In the genomic region with DNA sequence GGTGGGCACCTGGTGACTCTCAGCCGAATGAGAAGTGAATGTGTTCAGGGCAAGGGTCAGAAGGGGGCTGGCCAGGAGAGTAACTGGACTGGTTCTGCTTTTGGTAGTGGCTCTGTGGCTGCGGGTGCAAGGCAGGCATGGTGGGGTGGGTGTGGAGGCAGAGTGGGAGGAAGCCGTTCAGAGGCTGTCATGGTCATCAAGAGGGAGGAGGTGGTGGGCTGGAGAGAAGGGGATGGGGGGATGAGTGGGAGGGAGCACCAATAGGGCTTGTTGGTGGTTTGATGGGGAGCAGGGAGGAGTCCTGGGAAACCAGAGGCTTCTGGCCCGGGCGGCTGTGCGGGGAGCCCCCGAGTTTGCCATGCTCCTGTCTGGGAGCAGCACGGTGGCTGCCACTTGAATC, we compare ENCODE assay signal across 43 cellular contexts. TPM values are rescaled to one million over a fixed set of nuclear protein-coding genes. Genes with fewer than 3 reads are reported as not detected.
"Had no signal": no experiment of that assay in that cellular context is flagged by ENCODE, and none has a peak within 500 bp of the region (broad histone marks: within the 10 kb centered on the region; RNA-seq: fewer than 3 reads in every experiment).

No MANE protein-coding gene starts in this region.

- ATAC-seq: activated naive CD4-positive, alpha-beta T cell treated with anti-CD3 and anti-CD28 coated beads, Interleukin-2, amount 50 U/mL, for 72 hours; activated naive CD8-positive, alpha-beta T cell treated with anti-CD3 and anti-CD28 coated beads, Interleukin-2, amount 50 U/mL, for 24 hours; activated T-cell treated with anti-CD3 and anti-CD28 coated beads, Interleukin-2, amount 50 U/mL, for 4 hours; activated T-cell treated with anti-CD3 and anti-CD28 coated beads, Interleukin-2, amount 50 U/mL, for 72 hours; activated T-helper 17 cell treated with anti-CD3 and anti-CD28 coated beads, Interleukin-2, amount 50 U/mL, for 72 hours; body of pancreas had no signal

- H3K4me1 Mint-ChIP-seq: activated naive CD4-positive, alpha-beta T cell treated with anti-CD3 and anti-CD28 coated beads, Interleukin-2, amount 10 ng/mL, durations not matched to agents 7 days and 5 days; activated naive CD4-positive, alpha-beta T cell treated with anti-CD3 and anti-CD28 coated beads, Interleukin-2, amount 50 U/mL, for 24 hours; activated naive CD8-positive, alpha-beta T cell treated with anti-CD3 and anti-CD28 coated beads for 36 hours; activated naive CD8-positive, alpha-beta T cell treated with anti-CD3 and anti-CD28 coated beads, Interleukin-2, amount 10 ng/mL, durations not matched to agents 7 days and 5 days; activated naive CD8-positive, alpha-beta T cell treated with anti-CD3 and anti-CD28 coated beads, Interleukin-2, amount 50 U/mL, for 24 hours; activated T-helper 17 cell treated with anti-CD3 and anti-CD28 coated beads, Interleukin-2, amount 50 U/mL, for 72 hours; central memory CD8-positive, alpha-beta T cell had no signal

- H3K27ac Mint-ChIP-seq: activated naive CD4-positive, alpha-beta T cell treated with anti-CD3 and anti-CD28 coated beads for 36 hours; activated naive CD4-positive, alpha-beta T cell treated with anti-CD3 and anti-CD28 coated beads, Interleukin-2, amount 10 ng/mL, durations not matched to agents 7 days and 5 days; activated naive CD4-positive, alpha-beta T cell treated with anti-CD3 and anti-CD28 coated beads, Interleukin-2, amount 50 U/mL, for 24 hours; activated naive CD4-positive, alpha-beta T cell treated with anti-CD3 and anti-CD28 coated beads, Interleukin-2, amount 50 U/mL, for 72 hours; activated naive CD8-positive, alpha-beta T cell; activated naive CD8-positive, alpha-beta T cell treated with anti-CD3 and anti-CD28 coated beads for 36 hours; activated naive CD8-positive, alpha-beta T cell treated with anti-CD3 and anti-CD28 coated beads, Interleukin-2, amount 10 ng/mL, durations not matched to agents 7 days and 5 days; activated naive CD8-positive, alpha-beta T cell treated with anti-CD3 and anti-CD28 coated beads, Interleukin-2, amount 50 U/mL, for 24 hours; activated T-cell treated with anti-CD3 and anti-CD28 coated beads, Interleukin-2, amount 50 U/mL, for 24 hours; activated T-cell treated with anti-CD3 and anti-CD28 coated beads, Interleukin-2, amount 50 U/mL, for 72 hours; activated T-helper 1 cell treated with anti-CD3 and anti-CD28 coated beads, Interleukin-12 subunit alpha, Interleukin-12 subunit beta, Interleukin-2, Interleukin-4 antibody, amounts not matched to agents 30 ng/mL and 10 ng/mL and 1 ng/mL, durations not matched to agents 14 hours and 24 hours and 36 hours; activated T-helper 17 cell treated with anti-CD3 and anti-CD28 coated beads, Interleukin-2, amount 50 U/mL, for 72 hours; activated T-helper 2 cell treated with anti-CD3 and anti-CD28 coated beads, Interferon-gamma antibody, Interleukin-2, Interleukin-4, amounts not matched to agents 10 μg/mL and 5 μg/mL and 100 μg/mL, durations not matched to agents 14 hours and 24 hours and 36 hours; brain had no signal

- H3K4me3 Mint-ChIP-seq: activated naive CD4-positive, alpha-beta T cell treated with anti-CD3 and anti-CD28 coated beads for 36 hours; activated naive CD4-positive, alpha-beta T cell treated with anti-CD3 and anti-CD28 coated beads, Interleukin-2, amount 10 ng/mL, durations not matched to agents 7 days and 5 days; activated naive CD4-positive, alpha-beta T cell treated with anti-CD3 and anti-CD28 coated beads, Interleukin-2, amount 50 U/mL, for 24 hours; activated naive CD8-positive, alpha-beta T cell; activated naive CD8-positive, alpha-beta T cell treated with anti-CD3 and anti-CD28 coated beads for 36 hours; activated naive CD8-positive, alpha-beta T cell treated with anti-CD3 and anti-CD28 coated beads, Interleukin-2, amount 10 ng/mL, durations not matched to agents 7 days and 5 days; activated naive CD8-positive, alpha-beta T cell treated with anti-CD3 and anti-CD28 coated beads, Interleukin-2, amount 50 U/mL, for 24 hours; activated T-cell treated with anti-CD3 and anti-CD28 coated beads, Interleukin-2, amount 50 U/mL, for 24 hours; activated T-cell treated with anti-CD3 and anti-CD28 coated beads, Interleukin-2, amount 50 U/mL, for 4 hours; activated T-cell treated with anti-CD3 and anti-CD28 coated beads, Interleukin-2, amount 50 U/mL, for 72 hours; activated T-helper 1 cell treated with anti-CD3 and anti-CD28 coated beads, Interleukin-12 subunit alpha, Interleukin-12 subunit beta, Interleukin-2, Interleukin-4 antibody, amounts not matched to agents 30 ng/mL and 10 ng/mL and 1 ng/mL, durations not matched to agents 14 hours and 24 hours and 36 hours; activated T-helper 17 cell treated with anti-CD3 and anti-CD28 coated beads, Interleukin-2, amount 50 U/mL, for 72 hours; brain; central memory CD8-positive, alpha-beta T cell had no signal

- H3K4me1 ChIP-seq: adrenal gland, ascending aorta, body of pancreas, breast epithelium had no signal

- H3K27ac ChIP-seq: adrenal gland, ascending aorta, body of pancreas, brain microvascular endothelial cell, breast epithelium, cardiac muscle cell had no signal

- DNase-seq: activated effector memory CD4-positive, alpha-beta T cell treated with anti-CD3 and anti-CD28 coated beads, Interleukin-2, amount 50 U/mL, for 16 hours; activated effector memory CD4-positive, alpha-beta T cell treated with Interleukin-2 at 50 U/mL for 16 hours; activated gamma-delta T cell; activated gamma-delta T cell treated with Interleukin-2 at 50 U/mL for 16 hours; activated naive CD4-positive, alpha-beta T cell; activated naive CD4-positive, alpha-beta T cell treated with anti-CD3 and anti-CD28 coated beads for 36 hours; activated naive CD4-positive, alpha-beta T cell treated with anti-CD3 and anti-CD28 coated beads, Interleukin-2, amount 10 ng/mL, durations not matched to agents 7 days and 5 days; activated naive CD4-positive, alpha-beta T cell treated with anti-CD3 and anti-CD28 coated beads, Interleukin-2, amount 50 U/mL, for 16 hours; activated naive CD4-positive, alpha-beta T cell treated with Interleukin-2 at 50 U/mL for 16 hours; activated naive CD8-positive, alpha-beta T cell treated with anti-CD3 and anti-CD28 coated beads for 36 hours; activated naive CD8-positive, alpha-beta T cell treated with anti-CD3 and anti-CD28 coated beads, Interleukin-2, amount 10 ng/mL, durations not matched to agents 7 days and 5 days; activated naive CD8-positive, alpha-beta T cell treated with anti-CD3 and anti-CD28 coated beads, Interleukin-2, amount 50 U/mL, for 24 hours; activated T-cell treated with anti-CD3 and anti-CD28 coated beads for 4 hours; activated T-cell treated with anti-CD3 and anti-CD28 coated beads, Interleukin-2, amount 50 U/mL, for 1 hour; activated T-cell treated with anti-CD3 and anti-CD28 coated beads, Interleukin-2, amount 50 U/mL, for 24 hours; activated T-cell treated with anti-CD3 and anti-CD28 coated beads, Interleukin-2, amount 50 U/mL, for 4 hours; activated T-cell treated with anti-CD3 and anti-CD28 coated beads, Interleukin-2, amount 50 U/mL, for 48 hours; activated T-cell treated with anti-CD3 and anti-CD28 coated beads, Interleukin-2, amount 50 U/mL, for 72 hours; adrenal gland; amniotic stem cell; amygdala; anterior cingulate cortex; aorta; body of pancreas; brain microvascular endothelial cell; caudate nucleus; central memory CD4-positive, alpha-beta T cell; cerebellar nuclear complex had no signal

- H3K36me3 ChIP-seq: adrenal gland, ascending aorta, brain microvascular endothelial cell, breast epithelium, cardiac muscle cell had no signal

- H3K27me3 Mint-ChIP-seq: activated naive CD4-positive, alpha-beta T cell treated with anti-CD3 and anti-CD28 coated beads, Interleukin-2, amount 10 ng/mL, durations not matched to agents 7 days and 5 days; activated naive CD4-positive, alpha-beta T cell treated with anti-CD3 and anti-CD28 coated beads, Interleukin-2, amount 50 U/mL, for 24 hours; activated naive CD8-positive, alpha-beta T cell treated with anti-CD3 and anti-CD28 coated beads, Interleukin-2, amount 10 ng/mL, durations not matched to agents 7 days and 5 days had no signal

- H3K4me3 ChIP-seq: adrenal gland, ascending aorta, body of pancreas, breast epithelium, cardiac muscle cell had no signal

- H3K9me3 Mint-ChIP-seq: activated naive CD4-positive, alpha-beta T cell treated with anti-CD3 and anti-CD28 coated beads, Interleukin-2, amount 50 U/mL, for 24 hours had no signal

- H3K36me3 Mint-ChIP-seq: activated naive CD8-positive, alpha-beta T cell treated with anti-CD3 and anti-CD28 coated beads, Interleukin-2, amount 10 ng/mL, durations not matched to agents 7 days and 5 days had no signal

- H3K27me3 ChIP-seq: adrenal gland, ascending aorta, body of pancreas, brain microvascular endothelial cell, cardiac muscle cell had no signal

RNA-seq across cellular contexts. Expression of gene FAM163B, which starts 13.3 kb away (rescaled TPM):
- total RNA-seq: activated naive CD4-positive, alpha-beta T cell treated with anti-CD3 and anti-CD28 coated beads for 36 hours; activated naive CD4-positive, alpha-beta T cell treated with anti-CD3 and anti-CD28 coated beads, Interleukin-2, amount 50 U/mL, for 72 hours; activated naive CD8-positive, alpha-beta T cell treated with anti-CD3 and anti-CD28 coated beads for 36 hours; activated naive CD8-positive, alpha-beta T cell treated with anti-CD3 and anti-CD28 coated beads, Interleukin-2, amount 10 ng/mL, durations not matched to agents 7 days and 5 days; activated T-cell treated with anti-CD3 and anti-CD28 coated beads, Interleukin-2, amount 50 U/mL, for 4 hours; activated T-cell treated with anti-CD3 and anti-CD28 coated beads, Interleukin-2, amount 50 U/mL, for 72 hours; activated T-helper 1 cell treated with anti-CD3 and anti-CD28 coated beads, Interleukin-12 subunit alpha, Interleukin-12 subunit beta, Interleukin-2, Interleukin-4 antibody, amounts not matched to agents 30 ng/mL and 10 ng/mL and 1 ng/mL, durations not matched to agents 14 hours and 24 hours and 36 hours; activated T-helper 17 cell treated with anti-CD3 and anti-CD28 coated beads, Interleukin-2, amount 50 U/mL, for 72 hours; activated T-helper 2 cell treated with anti-CD3 and anti-CD28 coated beads, Interferon-gamma antibody, Interleukin-2, Interleukin-4, amounts not matched to agents 10 μg/mL and 5 μg/mL and 100 μg/mL, durations not matched to agents 14 hours and 24 hours and 36 hours; aorta; ascending aorta; astrocyte; breast epithelium; bronchial epithelial cell; cardiac septum had no signal
- polyA plus RNA-seq: adipose tissue, aorta, cardiac muscle cell had no signal

RNA-seq across cellular contexts. Expression of gene DBH, which starts 40.3 kb away (rescaled TPM):
- total RNA-seq: activated naive CD4-positive, alpha-beta T cell treated with anti-CD3 and anti-CD28 coated beads for 36 hours; activated naive CD4-positive, alpha-beta T cell treated with anti-CD3 and anti-CD28 coated beads, Interleukin-2, amount 50 U/mL, for 72 hours; activated naive CD8-positive, alpha-beta T cell treated with anti-CD3 and anti-CD28 coated beads for 36 hours; activated naive CD8-positive, alpha-beta T cell treated with anti-CD3 and anti-CD28 coated beads, Interleukin-2, amount 10 ng/mL, durations not matched to agents 7 days and 5 days; activated T-cell treated with anti-CD3 and anti-CD28 coated beads, Interleukin-2, amount 50 U/mL, for 4 hours; activated T-cell treated with anti-CD3 and anti-CD28 coated beads, Interleukin-2, amount 50 U/mL, for 72 hours; activated T-helper 1 cell treated with anti-CD3 and anti-CD28 coated beads, Interleukin-12 subunit alpha, Interleukin-12 subunit beta, Interleukin-2, Interleukin-4 antibody, amounts not matched to agents 30 ng/mL and 10 ng/mL and 1 ng/mL, durations not matched to agents 14 hours and 24 hours and 36 hours; activated T-helper 17 cell treated with anti-CD3 and anti-CD28 coated beads, Interleukin-2, amount 50 U/mL, for 72 hours; activated T-helper 2 cell treated with anti-CD3 and anti-CD28 coated beads, Interferon-gamma antibody, Interleukin-2, Interleukin-4, amounts not matched to agents 10 μg/mL and 5 μg/mL and 100 μg/mL, durations not matched to agents 14 hours and 24 hours and 36 hours; aorta; ascending aorta; astrocyte; body of pancreas; breast epithelium; bronchial epithelial cell; cardiac muscle cell; cardiac septum had no signal
- polyA plus RNA-seq: aorta had no signal
